8 cellular contexts compared by ENCODE assay signal in the genomic region with DNA sequence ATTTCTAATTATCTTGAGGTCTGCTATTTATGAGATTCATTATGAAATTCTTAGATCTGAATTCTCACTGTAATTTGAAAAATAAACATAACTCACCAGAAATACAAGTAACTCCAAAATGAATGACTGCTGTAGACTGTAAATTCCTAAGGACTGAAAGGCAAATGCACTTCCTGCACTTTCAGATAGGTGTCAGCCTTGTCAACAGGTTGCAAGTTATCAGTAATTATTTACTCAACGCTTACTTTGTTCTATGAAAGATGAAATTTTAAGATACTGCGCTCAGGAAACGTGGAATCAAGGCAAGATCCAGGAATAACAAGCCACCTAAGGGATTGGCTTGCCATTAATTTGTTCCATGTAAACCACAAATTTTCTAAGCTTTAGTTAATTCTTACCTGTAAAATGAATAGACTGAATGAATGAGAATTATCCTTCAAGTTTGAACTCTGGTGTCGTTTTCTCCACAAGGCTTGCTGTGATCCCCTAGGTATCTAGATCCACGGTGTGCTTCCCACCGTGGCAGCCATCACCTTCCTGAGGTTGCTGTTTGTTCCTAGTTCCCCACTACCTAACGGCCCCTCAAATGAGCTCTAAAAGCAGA. TPM values are rescaled to one million over a fixed set of nuclear protein-coding genes. Genes with fewer than 3 reads are reported as not detected.
A peak's percentile ranks its signal among the peaks of the same experiment; 100 is the strongest.
DNase-seq lines count a peak whose midpoint lies in the region; ATAC-seq, FAIRE-seq and TF ChIP-seq lines count a peak whose summit lies in the region.

No MANE protein-coding gene starts in this region.

- H3K79me2 ChIP-seq in HepG2 (ENCODE audit: insufficient read depth, low read length): no peaks in the 10 kb centered on the region

- TF ChIP-seq CTCF in brain (conservative IDR thresholded peaks at IDR 0.05): peak; percentile 73 to 81
- TF ChIP-seq CTCF in HepG2 (CRISPR knock-in tag; IDR thresholded peaks at IDR 0.05): peak; percentile 71

- H3K4me3 ChIP-seq in H7 (ENCODE audit: insufficient read depth, low read depth, low read length) (no peak overlapping the region), HepG2 (replicated peaks in 1 of 3; ENCODE audit: insufficient read depth in 1 of 3, low read depth in 2 of 3, low read length in 3 of 3) (no peak overlapping the region), aorta (ENCODE audit: low read length in 2 of 2) (no peak overlapping the region)

- ATAC-seq in HepG2: peak; percentile 66
- no peak for ATAC-seq in aorta (ENCODE audit: low FRiP score)

- H3K27me3 ChIP-seq in H7 (ENCODE audit: control insufficient read depth, insufficient read depth, low read length) (no peaks in the 10 kb centered on the region), HepG2 (ENCODE audit: control insufficient read depth in 1 of 2, insufficient read depth in 2 of 2, low read length in 2 of 2) (no peaks in the 10 kb centered on the region), aorta (ENCODE audit: control insufficient read depth in 1 of 2, insufficient read depth in 2 of 2, low read length in 1 of 2) (no peaks in the 10 kb centered on the region)

- no peaks in the 10 kb centered on the region for H3K9me3 Mint-ChIP-seq in brain

- DNase-seq in NCI-H82 (lab: John Stamatoyannopoulos, UW) (peak; percentile 51), NCI-H82 treated with DMSO at 0.1 percent for 48 hours (lab: John Stamatoyannopoulos, UW; ENCODE audit: unreplicated experiment) (no peak), H7 (peak; percentile 50), NCI-H510A (lab: John Stamatoyannopoulos, UW) (peak; percentile 6), HepG2 (ENCODE audit: low spot score) (peak; percentile 48), aorta (no peak), substantia nigra (lab: John Stamatoyannopoulos, UW) (no peak)

- no TSS peak for BruUV-seq in HepG2 (replicated peaks; lab: Mats Ljungman, UMichigan)

- H3K4me1 ChIP-seq in HepG2 (ENCODE audit: insufficient read depth, low read length) (no peaks in the 10 kb centered on the region), aorta (ENCODE audit: control insufficient read depth in 1 of 2, insufficient read depth in 2 of 2, low read length in 2 of 2) (no peaks in the 10 kb centered on the region)

- H3K4me2 ChIP-seq in HepG2 (ENCODE audit: low read depth, low read length): no peak overlapping the region

- intact Hi-C loops in HepG2 (cut with micrococcal nuclease; ENCODE audit: unreplicated experiment): loop anchor here (2.0 to 5.0 kb wide), 4 partner anchors 66 to 729 kb away; no protein-coding TSS in a partner anchor
- intact Hi-C loops in aorta (cut with DNase I): no loop called here

- H3K27ac Mint-ChIP-seq in brain: no peak overlapping the region

- no peak for TF ChIP-seq RAD21 in HepG2 (CRISPR knock-in tag; IDR thresholded peaks at IDR 0.05)

- no peak for TF ChIP-seq EP300 in HepG2 (IDR thresholded peaks at IDR 0.05; ENCODE audit: low read depth in 2 of 2, low read length in 2 of 2)
- no peak for TF ChIP-seq EP300 in HepG2 (CRISPR knock-in tag; IDR thresholded peaks at IDR 0.05; ENCODE audit: borderline replicate concordance)

- POLR2A ChIA-PET in HepG2 (lab: Yijun Ruan, JAX): no interaction called here

- CTCF ChIA-PET in HepG2 (lab: Yijun Ruan, JAX; ENCODE audit: low intra/inter-chr PET ratio, low total read pairs): interaction anchor here (1.1 to 1.2 kb wide), 3 partner anchors 65 to 636 kb away, joined by 3 to 4 read pairs (median 3); no protein-coding TSS in a partner anchor

- no peak overlapping the region for H2AFZ ChIP-seq in HepG2 (ENCODE audit: low read length)

- no peak overlapping the region for H3K27ac ChIP-seq in HepG2 (ENCODE audit: extremely low read length, insufficient read depth, low read length)
- H3K27ac ChIP-seq in aorta (ENCODE audit: low read depth in 1 of 2, low read length in 2 of 2): no peak overlapping the region
- H3K27ac ChIP-seq in substantia nigra (ENCODE audit: low read depth, low read length, poor library complexity, severe bottlenecking): no peak overlapping the region

- H3K27me3 Mint-ChIP-seq in brain: no peaks in the 10 kb centered on the region

- H3K9ac ChIP-seq in HepG2 (ENCODE audit: insufficient read depth, low read depth, low read length): no peak overlapping the region

- H3K4me3 Mint-ChIP-seq in brain: no peak overlapping the region

- in situ Hi-C loops in HepG2 (cut with HindIII; ENCODE audit: extremely low pct_ligation_motif_present, low pct_unique_long_range_greater_than_20kb): no loop called here

- no peaks in the 10 kb centered on the region for H3K9me3 ChIP-seq in HepG2 (ENCODE audit: low read length)
- H3K9me3 ChIP-seq in aorta (ENCODE audit: control insufficient read depth, low read length): no peaks in the 10 kb centered on the region

- H3K36me3 ChIP-seq in H7 (replicated peaks; ENCODE audit: control insufficient read depth, insufficient read depth, low read length) (peaks cover 9% of the 10 kb centered on the region), HepG2 (replicated peaks in 1 of 2; ENCODE audit: control insufficient read depth in 1 of 2, insufficient read depth in 2 of 2, low read length in 2 of 2) (peaks cover 12% of the 10 kb centered on the region in 2 experiments; a peak in 4 of 5 replicates), aorta (ENCODE audit: control insufficient read depth in 1 of 2, insufficient read depth in 2 of 2, low read length in 1 of 2) (peaks cover 5 to 7% of the 10 kb centered on the region in 2 donors)

- H3K36me3 Mint-ChIP-seq in brain: peaks cover 15% of the 10 kb centered on the region

- H3K4me1 Mint-ChIP-seq in brain: no peaks in the 10 kb centered on the region

- peak; percentile 83 for FAIRE-seq in HepG2 (lab: Jason Lieb, UNC)

- no peaks in the 10 kb centered on the region for H4K20me1 ChIP-seq in HepG2 (ENCODE audit: insufficient read depth, low read length)

- TF ChIP-seq POLR2A in HepG2 (IDR thresholded peaks at IDR 0.05; ENCODE audit: insufficient read depth in 1 of 2, low read depth in 2 of 2, low read length in 2 of 2): no peak

- WGBS in HepG2 (ENCODE audit: low lambda C conversion rate): 41% methylated on average over 7 of the region's 7 CpGs
- WGBS in aorta, 2 donors: 47 to 52% methylated on average over 7 of the region's 7 CpGs

RNA-seq across cellular contexts. Expression of a gene that starts 12.6 kb away (rescaled TPM):
- total RNA-seq in H7 (2014; rRNA removed; shearing (Covaris generic)): 43.8 and 44.9 TPM in 2 replicates
- polyA plus RNA-seq in brain (ENCODE audit: insufficient read depth, low read depth, low replicate concordance): 8.9 TPM
- total RNA-seq in HepG2 (2016; rRNA removed; fragmentation: Illumina TruSeq; extraction: Trizol): 16.5 and 22.7 TPM in 2 replicates
- 2.7 and 2.8 TPM in 2 replicates for total RNA-seq in HepG2 (2016; cell fraction: cytosol; rRNA removed; fragmentation: Illumina TruSeq; extraction: Trizol; ENCODE audit: low read depth)
- 14.9 and 22.8 TPM in 2 replicates for total RNA-seq in HepG2 (2016; cell fraction: insoluble cytoplasmic fraction; rRNA removed; fragmentation: Illumina TruSeq; extraction: Trizol)
- total RNA-seq in HepG2 (2016; cell fraction: membrane; rRNA removed; fragmentation: Illumina TruSeq; extraction: Trizol): 6.9 and 9.3 TPM in 2 replicates
- total RNA-seq in HepG2 (2016; cell fraction: nucleus; rRNA removed; fragmentation: Illumina TruSeq; extraction: Trizol): 10.7 and 11.6 TPM in 2 replicates
- polyA plus RNA-seq in HepG2 (2011; rRNA removed): 14.6 and 15.5 TPM in 2 replicates
- polyA plus RNA-seq in HepG2 (2011; cell fraction: cytosol; rRNA removed): 8.2 and 13.8 TPM in 2 replicates
- polyA plus RNA-seq in HepG2 (2011; cell fraction: nucleus; rRNA removed): 7.2 and 8.7 TPM in 2 replicates
- polyA plus RNA-seq in HepG2 (2012): 12.1 and 13.0 TPM in 2 replicates
- 0.78 and 0.82 TPM in 2 replicates for polyA plus RNA-seq in HepG2 (2016; cell fraction: cytosol; fragmentation: Illumina TruSeq; extraction: Trizol; ENCODE audit: low read depth)
- polyA plus RNA-seq in HepG2 (2016; cell fraction: insoluble cytoplasmic fraction; fragmentation: Illumina TruSeq; extraction: Trizol; ENCODE audit: low read depth): 15.3 and 18.4 TPM in 2 replicates
- 3.0 and 3.3 TPM in 2 replicates for polyA plus RNA-seq in HepG2 (2016; cell fraction: membrane; fragmentation: Illumina TruSeq; extraction: Trizol; ENCODE audit: low read depth)
- polyA plus RNA-seq in HepG2 (2016; cell fraction: nucleus; fragmentation: Illumina TruSeq; extraction: Trizol; ENCODE audit: insufficient read depth, low read depth): 10.3 and 10.6 TPM in 2 replicates
- polyA minus RNA-seq in HepG2 (2011; rRNA and poly(A)+ RNA removed; ENCODE audit: low replicate concordance): 11.1 and 34.9 TPM in 2 replicates
- polyA minus RNA-seq in HepG2 (2011; cell fraction: cytosol; rRNA and poly(A)+ RNA removed): 14.5 and 18.1 TPM in 2 replicates
- 20.6 and 22.1 TPM in 2 replicates for polyA minus RNA-seq in HepG2 (2011; cell fraction: nucleus; rRNA and poly(A)+ RNA removed)
- 10 to 100 TPM; 21.2 to 22.6 TPM for total RNA-seq in aorta
- polyA plus RNA-seq in aorta: 10 to 100 TPM in 1 of 2 donors, 1 to 10 TPM in 1; 9.5 to 10.7 TPM

RNA-seq across cellular contexts. Expression of a gene that starts 27.9 kb away (rescaled TPM):
- total RNA-seq in H7 (2014; rRNA removed; shearing (Covaris generic)): 2.5 and 4.1 TPM in 2 replicates
- polyA plus RNA-seq in brain (ENCODE audit: insufficient read depth, low read depth, low replicate concordance) (1.2 TPM), HepG2 (2011; rRNA removed) (0.08 and 0.22 TPM in 2 replicates), aorta (1 to 10 TPM; 1.9 to 6.1 TPM)
- total RNA-seq in HepG2 (2016; rRNA removed; fragmentation: Illumina TruSeq; extraction: Trizol) (not detected in 2 replicates), aorta (1 to 10 TPM; 1.3 to 1.8 TPM)
- not detected in 2 replicates for total RNA-seq in HepG2 (2016; cell fraction: cytosol; rRNA removed; fragmentation: Illumina TruSeq; extraction: Trizol; ENCODE audit: low read depth)
- not detected in 2 replicates for total RNA-seq in HepG2 (2016; cell fraction: insoluble cytoplasmic fraction; rRNA removed; fragmentation: Illumina TruSeq; extraction: Trizol)
- total RNA-seq in HepG2 (2016; cell fraction: membrane; rRNA removed; fragmentation: Illumina TruSeq; extraction: Trizol): 0.28 TPM in 1 of 2 replicates, not detected in the other
- total RNA-seq in HepG2 (2016; cell fraction: nucleus; rRNA removed; fragmentation: Illumina TruSeq; extraction: Trizol): not detected in 2 replicates
- 0.06 and 0.07 TPM in 2 replicates for polyA plus RNA-seq in HepG2 (2011; cell fraction: cytosol; rRNA removed)
- polyA plus RNA-seq in HepG2 (2011; cell fraction: nucleus; rRNA removed): 0.45 and 0.50 TPM in 2 replicates
- 0.28 TPM in 1 of 2 replicates, not detected in the other for polyA plus RNA-seq in HepG2 (2012)
- not detected in 2 replicates for polyA plus RNA-seq in HepG2 (2016; cell fraction: cytosol; fragmentation: Illumina TruSeq; extraction: Trizol; ENCODE audit: low read depth)
- not detected in 2 replicates for polyA plus RNA-seq in HepG2 (2016; cell fraction: insoluble cytoplasmic fraction; fragmentation: Illumina TruSeq; extraction: Trizol; ENCODE audit: low read depth)
- 0.19 TPM in 1 of 2 replicates, not detected in the other for polyA plus RNA-seq in HepG2 (2016; cell fraction: membrane; fragmentation: Illumina TruSeq; extraction: Trizol; ENCODE audit: low read depth)
- polyA plus RNA-seq in HepG2 (2016; cell fraction: nucleus; fragmentation: Illumina TruSeq; extraction: Trizol; ENCODE audit: insufficient read depth, low read depth): not detected in 2 replicates
- 0.49 TPM in 1 of 2 replicates, not detected in the other for polyA minus RNA-seq in HepG2 (2011; rRNA and poly(A)+ RNA removed; ENCODE audit: low replicate concordance)
- not detected in 2 replicates for polyA minus RNA-seq in HepG2 (2011; cell fraction: cytosol; rRNA and poly(A)+ RNA removed)
- 0.25 and 0.64 TPM in 2 replicates for polyA minus RNA-seq in HepG2 (2011; cell fraction: nucleus; rRNA and poly(A)+ RNA removed)

RNA-seq across cellular contexts. Expression of a gene that starts 45.1 kb away (rescaled TPM):
- 72.6 and 83.6 TPM in 2 replicates for total RNA-seq in H7 (2014; rRNA removed; shearing (Covaris generic))
- polyA plus RNA-seq in brain (ENCODE audit: insufficient read depth, low read depth, low replicate concordance) (34.4 TPM), HepG2 (2011; rRNA removed) (26.7 and 37.0 TPM in 2 replicates), aorta (10 to 100 TPM; 40.7 to 55.0 TPM)
- total RNA-seq in HepG2 (2016; rRNA removed; fragmentation: Illumina TruSeq; extraction: Trizol) (132 and 213 TPM in 2 replicates), aorta (10 to 100 TPM; 30.5 to 36.1 TPM)
- 17.4 and 24.2 TPM in 2 replicates for total RNA-seq in HepG2 (2016; cell fraction: cytosol; rRNA removed; fragmentation: Illumina TruSeq; extraction: Trizol; ENCODE audit: low read depth)
- 136 and 219 TPM in 2 replicates for total RNA-seq in HepG2 (2016; cell fraction: insoluble cytoplasmic fraction; rRNA removed; fragmentation: Illumina TruSeq; extraction: Trizol)
- 40.5 and 51.6 TPM in 2 replicates for total RNA-seq in HepG2 (2016; cell fraction: membrane; rRNA removed; fragmentation: Illumina TruSeq; extraction: Trizol)
- total RNA-seq in HepG2 (2016; cell fraction: nucleus; rRNA removed; fragmentation: Illumina TruSeq; extraction: Trizol): 63.3 and 64.0 TPM in 2 replicates
- polyA plus RNA-seq in HepG2 (2011; cell fraction: cytosol; rRNA removed): 14.9 and 21.5 TPM in 2 replicates
- 7.8 and 12.0 TPM in 2 replicates for polyA plus RNA-seq in HepG2 (2011; cell fraction: nucleus; rRNA removed)
- 64.4 and 87.4 TPM in 2 replicates for polyA plus RNA-seq in HepG2 (2012)
- 14.5 and 16.3 TPM in 2 replicates for polyA plus RNA-seq in HepG2 (2016; cell fraction: cytosol; fragmentation: Illumina TruSeq; extraction: Trizol; ENCODE audit: low read depth)
- 249 and 275 TPM in 2 replicates for polyA plus RNA-seq in HepG2 (2016; cell fraction: insoluble cytoplasmic fraction; fragmentation: Illumina TruSeq; extraction: Trizol; ENCODE audit: low read depth)
- polyA plus RNA-seq in HepG2 (2016; cell fraction: membrane; fragmentation: Illumina TruSeq; extraction: Trizol; ENCODE audit: low read depth): 32.1 and 34.9 TPM in 2 replicates
- polyA plus RNA-seq in HepG2 (2016; cell fraction: nucleus; fragmentation: Illumina TruSeq; extraction: Trizol; ENCODE audit: insufficient read depth, low read depth): 98.8 and 100 TPM in 2 replicates
- 6.6 and 17.6 TPM in 2 replicates for polyA minus RNA-seq in HepG2 (2011; rRNA and poly(A)+ RNA removed; ENCODE audit: low replicate concordance)
- 18.2 and 19.3 TPM in 2 replicates for polyA minus RNA-seq in HepG2 (2011; cell fraction: cytosol; rRNA and poly(A)+ RNA removed)
- polyA minus RNA-seq in HepG2 (2011; cell fraction: nucleus; rRNA and poly(A)+ RNA removed): 42.0 and 46.0 TPM in 2 replicates

RNA-seq across cellular contexts. Expression of a gene that starts 45.4 kb away (rescaled TPM):
- 35.6 and 45.3 TPM in 2 replicates for total RNA-seq in H7 (2014; rRNA removed; shearing (Covaris generic))
- polyA plus RNA-seq in brain (ENCODE audit: insufficient read depth, low read depth, low replicate concordance) (45.3 TPM), HepG2 (2011; rRNA removed) (14.8 and 17.2 TPM in 2 replicates), aorta (10 to 100 TPM; 32.9 to 39.1 TPM)
- total RNA-seq in HepG2 (2016; rRNA removed; fragmentation: Illumina TruSeq; extraction: Trizol) (48.2 and 49.9 TPM in 2 replicates), aorta (10 to 100 TPM; 23.2 to 29.9 TPM)
- 146 and 149 TPM in 2 replicates for total RNA-seq in HepG2 (2016; cell fraction: cytosol; rRNA removed; fragmentation: Illumina TruSeq; extraction: Trizol; ENCODE audit: low read depth)
- total RNA-seq in HepG2 (2016; cell fraction: insoluble cytoplasmic fraction; rRNA removed; fragmentation: Illumina TruSeq; extraction: Trizol): 43.7 and 49.8 TPM in 2 replicates
- total RNA-seq in HepG2 (2016; cell fraction: membrane; rRNA removed; fragmentation: Illumina TruSeq; extraction: Trizol): 133 and 145 TPM in 2 replicates
- total RNA-seq in HepG2 (2016; cell fraction: nucleus; rRNA removed; fragmentation: Illumina TruSeq; extraction: Trizol): 33.8 and 39.7 TPM in 2 replicates
- polyA plus RNA-seq in HepG2 (2011; cell fraction: cytosol; rRNA removed): 12.7 and 13.9 TPM in 2 replicates
- 25.0 and 27.9 TPM in 2 replicates for polyA plus RNA-seq in HepG2 (2011; cell fraction: nucleus; rRNA removed)
- polyA plus RNA-seq in HepG2 (2012): 11.1 and 18.4 TPM in 2 replicates
- 141 and 146 TPM in 2 replicates for polyA plus RNA-seq in HepG2 (2016; cell fraction: cytosol; fragmentation: Illumina TruSeq; extraction: Trizol; ENCODE audit: low read depth)
- 42.6 and 42.7 TPM in 2 replicates for polyA plus RNA-seq in HepG2 (2016; cell fraction: insoluble cytoplasmic fraction; fragmentation: Illumina TruSeq; extraction: Trizol; ENCODE audit: low read depth)
- polyA plus RNA-seq in HepG2 (2016; cell fraction: membrane; fragmentation: Illumina TruSeq; extraction: Trizol; ENCODE audit: low read depth): 116 and 117 TPM in 2 replicates
- polyA plus RNA-seq in HepG2 (2016; cell fraction: nucleus; fragmentation: Illumina TruSeq; extraction: Trizol; ENCODE audit: insufficient read depth, low read depth): 42.4 and 49.6 TPM in 2 replicates
- 17.0 and 51.4 TPM in 2 replicates for polyA minus RNA-seq in HepG2 (2011; rRNA and poly(A)+ RNA removed; ENCODE audit: low replicate concordance)
- 7.4 and 8.4 TPM in 2 replicates for polyA minus RNA-seq in HepG2 (2011; cell fraction: cytosol; rRNA and poly(A)+ RNA removed)
- polyA minus RNA-seq in HepG2 (2011; cell fraction: nucleus; rRNA and poly(A)+ RNA removed): 25.8 and 34.6 TPM in 2 replicates

Comparison
In these comparisons a context has a peak if more than half of its experiments do, and no peak if none do; other contexts are left out.
1. DNase-seq: peak in NCI-H82 (single experiment), H7 (single experiment), NCI-H510A (single experiment) and HepG2 (single experiment); none in NCI-H82 treated with DMSO at 0.1 percent for 48 hours (single experiment), aorta (0 of 2) and substantia nigra (0 of 49).